In the genomic region with DNA sequence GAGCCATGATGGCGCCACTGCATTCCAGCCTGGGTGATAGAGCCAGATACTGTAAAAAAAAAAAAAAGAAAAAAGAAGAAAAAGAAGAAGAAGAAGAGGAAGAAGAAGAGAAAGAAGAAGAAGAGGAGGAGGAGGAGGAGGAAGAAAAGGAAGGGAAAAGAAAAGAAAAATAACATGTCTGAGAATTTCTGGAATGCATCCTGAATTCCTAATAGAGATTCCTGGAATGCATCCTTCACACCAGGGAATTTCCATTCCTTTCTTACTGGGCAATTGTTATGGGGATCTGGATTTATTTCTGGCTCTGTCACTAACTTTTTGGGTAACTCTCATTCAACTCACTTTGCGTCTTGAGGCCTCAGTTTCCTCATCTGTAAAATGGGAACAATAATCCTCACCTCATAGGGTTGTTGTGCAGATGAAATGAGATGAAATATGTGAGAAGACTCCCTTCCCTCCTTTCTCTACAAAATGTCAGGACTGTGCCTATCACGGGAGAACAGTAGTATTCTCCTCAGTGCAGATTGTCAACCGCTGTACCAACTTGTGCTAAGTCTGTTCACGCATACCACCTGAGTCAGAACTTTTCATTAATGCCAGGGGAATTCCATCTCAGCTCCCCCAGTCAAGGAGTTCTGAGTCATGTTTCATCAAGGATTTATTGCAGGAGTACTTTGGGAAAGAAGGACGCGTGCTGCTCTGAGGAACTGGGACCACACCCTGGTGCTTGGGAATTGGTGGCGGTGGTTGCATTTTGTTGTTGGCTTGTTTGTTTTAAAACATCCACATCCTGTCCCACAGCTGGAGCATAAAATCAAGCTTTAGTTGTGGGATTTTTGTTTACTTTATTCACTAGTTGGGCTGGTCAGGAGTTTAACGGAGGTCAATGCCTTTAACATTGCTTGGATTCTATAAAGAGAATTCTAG, we compare ENCODE assay signal across 1 cellular context.
TF ChIP-seq lines count a peak whose summit lies in the region.

No MANE protein-coding gene starts in this region.

TF ChIP-seq in WTC11, 78 proteins besides CTCF, POLR2A, EP300 and RAD21 (continued from another document):
- TF ChIP-seq, protein P1, sequence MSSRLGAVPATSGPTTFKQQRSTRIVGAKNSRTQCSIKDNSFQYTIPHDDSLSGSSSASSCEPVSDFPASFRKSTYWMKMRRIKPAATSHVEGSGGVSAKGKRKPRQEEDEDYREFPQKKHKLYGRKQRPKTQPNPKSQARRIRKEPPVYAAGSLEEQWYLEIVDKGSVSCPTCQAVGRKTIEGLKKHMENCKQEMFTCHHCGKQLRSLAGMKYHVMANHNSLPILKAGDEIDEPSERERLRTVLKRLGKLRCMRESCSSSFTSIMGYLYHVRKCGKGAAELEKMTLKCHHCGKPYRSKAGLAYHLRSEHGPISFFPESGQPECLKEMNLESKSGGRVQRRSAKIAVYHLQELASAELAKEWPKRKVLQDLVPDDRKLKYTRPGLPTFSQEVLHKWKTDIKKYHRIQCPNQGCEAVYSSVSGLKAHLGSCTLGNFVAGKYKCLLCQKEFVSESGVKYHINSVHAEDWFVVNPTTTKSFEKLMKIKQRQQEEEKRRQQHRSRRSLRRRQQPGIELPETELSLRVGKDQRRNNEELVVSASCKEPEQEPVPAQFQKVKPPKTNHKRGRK (CRISPR knock-in tag; IDR thresholded peaks at IDR 0.05; ENCODE audit: borderline replicate concordance), result peak; percentile 86; the same call in 1 of the 2 replicates
- TF ChIP-seq, protein P2, sequence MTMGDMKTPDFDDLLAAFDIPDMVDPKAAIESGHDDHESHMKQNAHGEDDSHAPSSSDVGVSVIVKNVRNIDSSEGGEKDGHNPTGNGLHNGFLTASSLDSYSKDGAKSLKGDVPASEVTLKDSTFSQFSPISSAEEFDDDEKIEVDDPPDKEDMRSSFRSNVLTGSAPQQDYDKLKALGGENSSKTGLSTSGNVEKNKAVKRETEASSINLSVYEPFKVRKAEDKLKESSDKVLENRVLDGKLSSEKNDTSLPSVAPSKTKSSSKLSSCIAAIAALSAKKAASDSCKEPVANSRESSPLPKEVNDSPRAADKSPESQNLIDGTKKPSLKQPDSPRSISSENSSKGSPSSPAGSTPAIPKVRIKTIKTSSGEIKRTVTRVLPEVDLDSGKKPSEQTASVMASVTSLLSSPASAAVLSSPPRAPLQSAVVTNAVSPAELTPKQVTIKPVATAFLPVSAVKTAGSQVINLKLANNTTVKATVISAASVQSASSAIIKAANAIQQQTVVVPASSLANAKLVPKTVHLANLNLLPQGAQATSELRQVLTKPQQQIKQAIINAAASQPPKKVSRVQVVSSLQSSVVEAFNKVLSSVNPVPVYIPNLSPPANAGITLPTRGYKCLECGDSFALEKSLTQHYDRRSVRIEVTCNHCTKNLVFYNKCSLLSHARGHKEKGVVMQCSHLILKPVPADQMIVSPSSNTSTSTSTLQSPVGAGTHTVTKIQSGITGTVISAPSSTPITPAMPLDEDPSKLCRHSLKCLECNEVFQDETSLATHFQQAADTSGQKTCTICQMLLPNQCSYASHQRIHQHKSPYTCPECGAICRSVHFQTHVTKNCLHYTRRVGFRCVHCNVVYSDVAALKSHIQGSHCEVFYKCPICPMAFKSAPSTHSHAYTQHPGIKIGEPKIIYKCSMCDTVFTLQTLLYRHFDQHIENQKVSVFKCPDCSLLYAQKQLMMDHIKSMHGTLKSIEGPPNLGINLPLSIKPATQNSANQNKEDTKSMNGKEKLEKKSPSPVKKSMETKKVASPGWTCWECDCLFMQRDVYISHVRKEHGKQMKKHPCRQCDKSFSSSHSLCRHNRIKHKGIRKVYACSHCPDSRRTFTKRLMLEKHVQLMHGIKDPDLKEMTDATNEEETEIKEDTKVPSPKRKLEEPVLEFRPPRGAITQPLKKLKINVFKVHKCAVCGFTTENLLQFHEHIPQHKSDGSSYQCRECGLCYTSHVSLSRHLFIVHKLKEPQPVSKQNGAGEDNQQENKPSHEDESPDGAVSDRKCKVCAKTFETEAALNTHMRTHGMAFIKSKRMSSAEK (CRISPR knock-in tag; IDR thresholded peaks at IDR 0.05; ENCODE audit: borderline replicate concordance), result peak; percentile 53; the same call in 1 of the 2 replicates
- TF ChIP-seq NFYB (CRISPR knock-in tag; conservative IDR thresholded peaks at IDR 0.05; ENCODE audit: low read depth), result no peak
- peak; percentile 92 for TF ChIP-seq GTF2I (CRISPR knock-in tag; conservative IDR thresholded peaks at IDR 0.05)
